ENCODE assay signal across 26 cellular contexts in the genomic region with DNA sequence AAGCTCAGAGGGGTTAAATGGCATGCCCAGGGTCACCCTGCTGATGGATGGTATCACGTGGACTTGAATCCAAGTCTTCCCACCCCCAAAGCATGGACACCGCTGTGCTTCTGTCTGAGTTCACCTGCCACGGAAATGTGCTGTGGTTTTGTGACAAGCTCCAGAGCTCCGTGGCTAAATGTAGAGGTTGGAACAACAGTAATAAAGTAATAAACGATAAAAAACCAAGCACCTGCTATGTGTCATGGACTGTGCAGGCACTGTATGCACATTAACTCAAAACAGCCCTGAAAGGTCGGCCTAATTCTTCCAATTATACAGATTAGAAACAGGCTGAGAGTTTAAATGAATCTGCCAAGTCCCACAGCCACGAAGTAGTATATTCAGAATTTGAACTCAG.
"Had no signal": no experiment of that assay in that cellular context is flagged by ENCODE, and none has a peak within 500 bp of the region (broad histone marks: within the 10 kb centered on the region; RNA-seq: fewer than 3 reads in every experiment).

No MANE protein-coding gene starts in this region.

- H3K36me3 ChIP-seq: lower lobe of right lung, pancreas, prostate gland, thyroid gland, transverse colon, upper lobe of left lung, vagina had no signal

- DNase-seq: hypothalamus; islet precursor cell; lower lobe of right lung; midbrain; naive thymus-derived CD8-positive, alpha-beta T cell; nucleus accumbens; pancreas; posterior cingulate gyrus; retina; right cardiac atrium; stimulated activated CD4-positive, alpha-beta T cell treated with anti-CD3 and anti-CD28 coated beads, Interleukin-1b, Interleukin-23, amount 100 ng/mL, for 48 hours; stimulated activated CD4-positive, alpha-beta T cell treated with anti-CD3 and anti-CD28 coated beads, Interleukin-2, amount 100 ng/mL, for 48 hours; stimulated activated CD4-positive, alpha-beta T cell treated with anti-CD3 and anti-CD28 coated beads, Interleukin-4, amount 100 ng/mL, for 4 hours; stimulated activated CD8-positive, alpha-beta memory T cell treated with anti-CD3 and anti-CD28 coated beads, Interleukin-4, amount 100 ng/mL, for 48 hours; stimulated activated naive CD4-positive, alpha-beta T cell treated with Interleukin-2 at 50 U/mL for 16 hours; stimulated activated naive CD8-positive, alpha-beta T cell treated with anti-CD3 and anti-CD28 coated beads, Interleukin-15, amount 100 ng/mL, for 72 hours; testis; thyroid gland; transverse colon; upper lobe of left lung had no signal

- FAIRE-seq: pancreas had no signal

- ATAC-seq: left lobe of liver; lower lobe of right lung; naive thymus-derived CD8-positive, alpha-beta T cell; pancreas; right cardiac atrium; sciatic nerve; stimulated activated memory B cell treated with anti-CD40 and anti-IgM and Interleukin-4, amounts not matched to agents 10 μg/mL and 1 μg/mL and 100 μg/mL, for 72 hours; stimulated activated naive CD8-positive, alpha-beta T cell treated with anti-CD3 and anti-CD28 coated beads, Interleukin-15, amount 100 ng/mL, for 72 hours had no signal

- H3K4me3 ChIP-seq: lower lobe of right lung, pancreas, prostate gland, skin epidermis, testis, thyroid gland, transverse colon, upper lobe of left lung, vagina had no signal

- H3K9me3 ChIP-seq: lower lobe of right lung, pancreas, prostate gland, testis, thyroid gland, transverse colon, upper lobe of left lung, vagina had no signal

- H3K4me1 ChIP-seq: lower lobe of right lung, pancreas, prostate gland, testis, upper lobe of left lung, vagina had no signal

- H3K27me3 ChIP-seq: pancreas, testis, thyroid gland, transverse colon, upper lobe of left lung, vagina had no signal

- H3K27ac ChIP-seq: lower lobe of right lung, pancreas, prostate gland, skin epidermis, testis, thyroid gland, transverse colon, upper lobe of left lung, vagina had no signal
